ENCODE assay signal across 2 cellular contexts in genomic region chr10:35409094-35409582, GRCh38.
TF ChIP-seq lines count a peak whose summit lies in the region.

No MANE protein-coding gene starts in this region.

TF ChIP-seq in HCT116, 20 proteins besides CTCF, POLR2A, EP300 and RAD21 (continued from another document):
- TF ChIP-seq REST (IDR thresholded peaks at IDR 0.05; ENCODE audit: low read depth) (no peak), EZH2phosphoT487 (IDR thresholded peaks at IDR 0.05; ENCODE audit: borderline replicate concordance) (no peak), ELF1 (IDR thresholded peaks at IDR 0.05; ENCODE audit: borderline replicate concordance, low read depth) (no peak), ATF3 (IDR thresholded peaks at IDR 0.05) (no peak), FOSL1 (IDR thresholded peaks at IDR 0.05; ENCODE audit: low read depth) (no peak), YY1 (IDR thresholded peaks at IDR 0.05; ENCODE audit: extremely low read depth, insufficient replicate concordance, low read depth, low read length) (no peak), TCF7L2 (IDR thresholded peaks at IDR 0.05; ENCODE audit: borderline replicate concordance, extremely low read depth, insufficient read depth, insufficient read length) (no peak), CBX3 (IDR thresholded peaks at IDR 0.05; ENCODE audit: low read depth) (no peak), POLR2AphosphoS5 (IDR thresholded peaks at IDR 0.05; ENCODE audit: low read depth, low read length) (no peak), CEBPB (IDR thresholded peaks at IDR 0.05; ENCODE audit: low read depth) (no peak), SP1 (IDR thresholded peaks at IDR 0.05; ENCODE audit: low read depth) (no peak), JUND (IDR thresholded peaks at IDR 0.05) (no peak), ZFX (IDR thresholded peaks at IDR 0.05) (no peak)

TF ChIP-seq in SK-N-SH, 30 proteins besides CTCF, POLR2A, EP300 and RAD21 (continued from another document):
- TF ChIP-seq ZBTB33 (IDR thresholded peaks at IDR 0.05; ENCODE audit: borderline replicate concordance, low read depth) (no peak), TCF12 (IDR thresholded peaks at IDR 0.05) (peak; percentile 94)
TF ChIP-seq in SK-N-SH: peak in this region for 7.
